In the genomic region with DNA sequence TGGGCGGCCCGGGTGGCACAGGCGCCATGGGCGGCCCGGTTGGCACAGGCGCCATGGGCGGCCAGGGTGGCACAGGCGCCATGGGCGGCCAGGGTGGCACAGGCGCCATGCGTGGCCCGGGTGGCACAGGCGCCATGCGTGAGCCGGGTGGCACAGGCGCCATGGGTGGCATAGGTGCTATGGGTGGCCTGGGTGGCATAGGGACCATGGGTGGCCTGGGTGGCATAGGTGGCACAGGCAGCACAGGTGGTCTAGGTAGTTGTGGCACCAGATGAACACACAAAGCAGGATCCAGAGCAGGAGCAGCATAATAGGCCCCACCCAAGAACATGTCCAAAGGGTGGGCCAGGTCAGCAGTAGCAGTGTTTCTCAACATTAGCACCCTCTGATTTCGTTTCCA, we compare ENCODE assay signal across 29 cellular contexts. TPM values are rescaled to one million over a fixed set of nuclear protein-coding genes. Genes with fewer than 3 reads are reported as not detected.
DNase-seq lines count a peak whose midpoint lies in the region; ATAC-seq, FAIRE-seq and TF ChIP-seq lines count a peak whose summit lies in the region.
"Had no signal": no experiment of that assay in that cellular context is flagged by ENCODE, and none has a peak within 500 bp of the region (broad histone marks: within the 10 kb centered on the region; RNA-seq: fewer than 3 reads in every experiment).

No MANE protein-coding gene starts in this region.

- DNase-seq in HepG2 (ENCODE audit: low spot score) = no peak
- DNase-seq in right lobe of liver = no peak
- DNase-seq in PC-9 = no peak
- DNase-seq: BE2C; C1 segment of cervical spinal cord; CD4-positive, alpha-beta memory T cell; CD4-positive, CD25-positive, alpha-beta regulatory T cell; CD8-positive, alpha-beta memory T cell; COR-L47; DMS 273 treated with DMSO at 0.1 percent for 48 hours; DMS153; DMS53; DMS79; DND-41; EL; GDM1 had no signal

- no peaks in the 10 kb centered on the region for H3K36me3 Mint-ChIP-seq in activated T-helper 17 cell treated with anti-CD3 and anti-CD28 coated beads, Interleukin-2, amount 50 U/mL, for 72 hours (ENCODE audit: low read depth)
- H3K36me3 Mint-ChIP-seq: CD14-positive monocyte; CD4-positive, alpha-beta memory T cell; CD4-positive, CD25-positive, alpha-beta regulatory T cell; CD8-positive, alpha-beta memory T cell had no signal

- no peak overlapping the region for H3K27ac Mint-ChIP-seq in activated T-helper 17 cell treated with anti-CD3 and anti-CD28 coated beads, Interleukin-2, amount 50 U/mL, for 72 hours
- H3K27ac Mint-ChIP-seq: CD14-positive monocyte; CD4-positive, alpha-beta memory T cell; CD4-positive, CD25-positive, alpha-beta regulatory T cell; CD8-positive, alpha-beta memory T cell had no signal

- H3K9me2 ChIP-seq in PC-9 (ENCODE audit: insufficient read depth) = no peaks in the 10 kb centered on the region

- in situ Hi-C loops in HepG2 (cut with HindIII; ENCODE audit: extremely low pct_ligation_motif_present, low pct_unique_long_range_greater_than_20kb) = no loop called here

- POLR2A ChIA-PET in HepG2 (lab: Yijun Ruan, JAX) (no interaction called here), HEK293 (lab: Yijun Ruan, JAX) (no interaction called here), PC-9 (lab: Charles Lee; ENCODE audit: unreplicated experiment) (no interaction called here)

- no peaks in the 10 kb centered on the region for H4K20me1 ChIP-seq in HepG2 (ENCODE audit: insufficient read depth, low read length)
- no peaks in the 10 kb centered on the region for H4K20me1 ChIP-seq in PC-9 (ENCODE audit: insufficient read depth)
- H4K20me1 ChIP-seq: BLaER1 had no signal

- no peak overlapping the region for H3K27ac ChIP-seq in HepG2 (ENCODE audit: extremely low read length, insufficient read depth, low read length)
- H3K27ac ChIP-seq in right lobe of liver = no peak overlapping the region
- H3K27ac ChIP-seq in HEK293 (ENCODE audit: extremely low read depth, low read depth, low read length) = no peak overlapping the region
- peak overlapping the region; percentile 49 for H3K27ac ChIP-seq in PC-9
- H3K27ac ChIP-seq: 22Rv1, A549, BLaER1 had no signal

- CTCF ChIA-PET in HepG2 (lab: Yijun Ruan, JAX; ENCODE audit: low intra/inter-chr PET ratio, low total read pairs) = no interaction called here
- CTCF ChIA-PET in HEK293 (lab: Yijun Ruan, JAX) = interaction anchor here (0.6 kb wide), 1 partner anchor 539 kb away, joined by 3 read pairs; no protein-coding TSS in a partner anchor
- CTCF ChIA-PET in PC-9 (lab: Charles Lee) = no interaction called here

- no peak for FAIRE-seq in HepG2 (lab: Jason Lieb, UNC)
- FAIRE-seq: A549, GM12878, GM12892, GM18507 had no signal

- peaks cover 4% of the 10 kb centered on the region for H3K4me1 Mint-ChIP-seq in activated T-helper 17 cell treated with anti-CD3 and anti-CD28 coated beads, Interleukin-2, amount 50 U/mL, for 72 hours

- TF ChIP-seq POLR2A in HepG2 (IDR thresholded peaks at IDR 0.05; ENCODE audit: insufficient read depth in 1 of 2, low read depth in 2 of 2, low read length in 2 of 2) = no peak
- TF ChIP-seq POLR2A in right lobe of liver (IDR thresholded peaks at IDR 0.05) = no peak

- H3K4me1 ChIP-seq in HepG2 (ENCODE audit: insufficient read depth, low read length) = no peaks in the 10 kb centered on the region
- no peaks in the 10 kb centered on the region for H3K4me1 ChIP-seq in right lobe of liver
- H3K4me1 ChIP-seq in HEK293 (ENCODE audit: control insufficient read depth, insufficient read depth, low read length) = no peaks in the 10 kb centered on the region
- H3K4me1 ChIP-seq in PC-9 (replicated peaks; ENCODE audit: insufficient read depth) = peaks cover 22% of the 10 kb centered on the region
- H3K4me1 ChIP-seq: BE2C, BLaER1 had no signal

- intact Hi-C loops in HepG2 (cut with micrococcal nuclease; ENCODE audit: unreplicated experiment) (no loop called here), right lobe of liver (cut with DNase I) (no loop called here), PC-9 (cut with micrococcal nuclease; ENCODE audit: unreplicated experiment) (no loop called here)

- peaks cover 16% of the 10 kb centered on the region for H3K27me3 Mint-ChIP-seq in activated T-helper 17 cell treated with anti-CD3 and anti-CD28 coated beads, Interleukin-2, amount 50 U/mL, for 72 hours

- H2AFZ ChIP-seq in HepG2 (ENCODE audit: low read length) (no peak overlapping the region), PC-9 (no peak overlapping the region; the same call in 1 of the 2 replicates)

- H3K9ac ChIP-seq in HepG2 (ENCODE audit: insufficient read depth, low read depth, low read length) = no peak overlapping the region
- H3K9ac ChIP-seq: BLaER1 had no signal

- TF ChIP-seq EP300 in HepG2 (IDR thresholded peaks at IDR 0.05; ENCODE audit: low read depth in 2 of 2, low read length in 2 of 2) (no peak), HepG2 (CRISPR knock-in tag; IDR thresholded peaks at IDR 0.05; ENCODE audit: borderline replicate concordance) (no peak)

- ATAC-seq in HepG2 (no peak), right lobe of liver (no peak), GM21381 (IDR thresholded peaks at IDR 0.05; ENCODE audit: unreplicated experiment) (no peak)
- no peak for ATAC-seq in activated T-helper 17 cell treated with anti-CD3 and anti-CD28 coated beads, Interleukin-2, amount 50 U/mL, for 72 hours (replicated peaks)
- ATAC-seq: A549, GM12878 had no signal

- TF ChIP-seq CTCF in HepG2 (CRISPR knock-in tag; IDR thresholded peaks at IDR 0.05) (no peak), right lobe of liver (IDR thresholded peaks at IDR 0.05) (no peak), HEK293 (tag by site-specific recombination; IDR thresholded peaks at IDR 0.05) (no peak), PC-9 (conservative IDR thresholded peaks at IDR 0.05) (no peak)

- H3K4me3 ChIP-seq in HepG2 (replicated peaks in 1 of 3; ENCODE audit: insufficient read depth in 1 of 3, low read depth in 2 of 3, low read length in 3 of 3) = no peak overlapping the region
- no peak overlapping the region for H3K4me3 ChIP-seq in right lobe of liver
- H3K4me3 ChIP-seq in HEK293 (ENCODE audit: low read depth, low read length) = no peak overlapping the region
- no peak overlapping the region for H3K4me3 ChIP-seq in PC-9
- H3K4me3 ChIP-seq: A549, BLaER1, GM12878 had no signal

- H3K9me3 Mint-ChIP-seq in activated T-helper 17 cell treated with anti-CD3 and anti-CD28 coated beads, Interleukin-2, amount 50 U/mL, for 72 hours = no peaks in the 10 kb centered on the region
- H3K9me3 Mint-ChIP-seq: CD4-positive, alpha-beta memory T cell had no signal

- BruUV-seq in HepG2 (replicated peaks; lab: Mats Ljungman, UMichigan) (no TSS peak), PC-9 (replicated peaks; lab: Mats Ljungman, UMichigan) (no TSS peak)

- H3K9me3 ChIP-seq in HepG2 (ENCODE audit: low read length) (no peaks in the 10 kb centered on the region), right lobe of liver (no peaks in the 10 kb centered on the region), HEK293 (ENCODE audit: control insufficient read depth, insufficient read depth, low read depth, low read length) (no peaks in the 10 kb centered on the region; the same call in 1 of the 2 replicates), PC-9 (ENCODE audit: insufficient read depth, low read depth) (no peaks in the 10 kb centered on the region)
- H3K9me3 ChIP-seq: A549, BE2C had no signal

- H3K4me2 ChIP-seq in HepG2 (ENCODE audit: low read depth, low read length) (no peak overlapping the region), PC-9 (peak overlapping the region; percentile 29; the same call in 1 of the 2 replicates)
- H3K4me2 ChIP-seq: A549, BLaER1 had no signal

- H3K36me3 ChIP-seq in HepG2 (replicated peaks in 1 of 2; ENCODE audit: control insufficient read depth in 1 of 2, insufficient read depth in 2 of 2, low read length in 2 of 2) (no peaks in the 10 kb centered on the region), right lobe of liver (no peaks in the 10 kb centered on the region), HEK293 (ENCODE audit: control insufficient read depth in 2 of 2, insufficient read depth in 1 of 2, low read length in 2 of 2) (no peaks in the 10 kb centered on the region), PC-9 (ENCODE audit: low read depth) (no peaks in the 10 kb centered on the region)
- H3K36me3 ChIP-seq: BE2C, BLaER1 had no signal

- no peak overlapping the region for H3K4me3 Mint-ChIP-seq in activated T-helper 17 cell treated with anti-CD3 and anti-CD28 coated beads, Interleukin-2, amount 50 U/mL, for 72 hours
- H3K4me3 Mint-ChIP-seq: CD14-positive monocyte; CD4-positive, alpha-beta memory T cell; CD4-positive, CD25-positive, alpha-beta regulatory T cell; CD8-positive, alpha-beta memory T cell had no signal

- H3F3A ChIP-seq in PC-9 (ENCODE audit: insufficient read depth, low read depth) = peaks cover 15% of the 10 kb centered on the region; the same call in 1 of the 2 replicates

- no peak for TF ChIP-seq RAD21 in HepG2 (CRISPR knock-in tag; IDR thresholded peaks at IDR 0.05)

- H3K27me3 ChIP-seq in HepG2 (ENCODE audit: control insufficient read depth in 1 of 2, insufficient read depth in 2 of 2, low read length in 2 of 2) (peaks cover under 1 to 1% of the 10 kb centered on the region in 2 experiments; a peak in 1 of 5 replicates), right lobe of liver (peaks cover 12 to 25% of the 10 kb centered on the region in 2 donors), PC-9 (ENCODE audit: insufficient read depth, low read depth) (no peaks in the 10 kb centered on the region)

- H3K79me2 ChIP-seq in HepG2 (ENCODE audit: insufficient read depth, low read length) (no peaks in the 10 kb centered on the region), PC-9 (ENCODE audit: low read depth) (no peaks in the 10 kb centered on the region)

- 0% methylated on average over 1 of the region's 17 CpGs for WGBS in HepG2 (ENCODE audit: low lambda C conversion rate)
- 29% methylated on average over 1 of the region's 17 CpGs for WGBS in right lobe of liver (ENCODE audit: insufficient coverage, low coverage, low lambda C conversion rate, missing lambda C conversion rate)

RNA-seq across cellular contexts. Expression of gene ESX1, which starts 4.3 kb away (rescaled TPM):
- total RNA-seq in HepG2 (2016; rRNA removed; fragmentation: Illumina TruSeq; extraction: Trizol) = not detected in 2 replicates
- total RNA-seq in HepG2 (2016; cell fraction: cytosol; rRNA removed; fragmentation: Illumina TruSeq; extraction: Trizol; ENCODE audit: low read depth) = not detected in 2 replicates
- not detected in 2 replicates for total RNA-seq in HepG2 (2016; cell fraction: insoluble cytoplasmic fraction; rRNA removed; fragmentation: Illumina TruSeq; extraction: Trizol)
- total RNA-seq in HepG2 (2016; cell fraction: membrane; rRNA removed; fragmentation: Illumina TruSeq; extraction: Trizol) = not detected in 2 replicates
- total RNA-seq in HepG2 (2016; cell fraction: nucleus; rRNA removed; fragmentation: Illumina TruSeq; extraction: Trizol) = not detected in 2 replicates
- polyA plus RNA-seq in HepG2 (2011; rRNA removed) = not detected in 2 replicates
- polyA plus RNA-seq in HepG2 (2011; cell fraction: cytosol; rRNA removed) = not detected in 2 replicates
- not detected in 2 replicates for polyA plus RNA-seq in HepG2 (2011; cell fraction: nucleus; rRNA removed)
- polyA plus RNA-seq in HepG2 (2012) = not detected in 2 replicates
- polyA plus RNA-seq in HepG2 (2016; cell fraction: cytosol; fragmentation: Illumina TruSeq; extraction: Trizol; ENCODE audit: low read depth) = not detected in 2 replicates
- not detected in 2 replicates for polyA plus RNA-seq in HepG2 (2016; cell fraction: insoluble cytoplasmic fraction; fragmentation: Illumina TruSeq; extraction: Trizol; ENCODE audit: low read depth)
- polyA plus RNA-seq in HepG2 (2016; cell fraction: membrane; fragmentation: Illumina TruSeq; extraction: Trizol; ENCODE audit: low read depth) = not detected in 2 replicates
- not detected in 2 replicates for polyA plus RNA-seq in HepG2 (2016; cell fraction: nucleus; fragmentation: Illumina TruSeq; extraction: Trizol; ENCODE audit: insufficient read depth, low read depth)
- polyA minus RNA-seq in HepG2 (2011; rRNA and poly(A)+ RNA removed; ENCODE audit: low replicate concordance) = not detected in 2 replicates
- not detected in 2 replicates for polyA minus RNA-seq in HepG2 (2011; cell fraction: cytosol; rRNA and poly(A)+ RNA removed)
- polyA minus RNA-seq in HepG2 (2011; cell fraction: nucleus; rRNA and poly(A)+ RNA removed) = not detected in 2 replicates
- not detected for total RNA-seq in right lobe of liver
- total RNA-seq in PC-9 (2021) = 1.6 and 1.9 TPM in 2 replicates
- not detected for total RNA-seq in activated T-helper 17 cell treated with anti-CD3 and anti-CD28 coated beads, Interleukin-2, amount 50 U/mL, for 72 hours
- total RNA-seq: A172; CD4-positive, alpha-beta memory T cell; CD4-positive, CD25-positive, alpha-beta regulatory T cell; CD8-positive, alpha-beta memory T cell; G401; GM12878 had no signal
- polyA plus RNA-seq: AG04450; CD14-positive monocyte; CD4-positive, alpha-beta memory T cell; CD4-positive, CD25-positive, alpha-beta regulatory T cell; CD8-positive, alpha-beta memory T cell; GM12878 had no signal
